24 cellular contexts compared by ENCODE assay signal in genomic region chr2:5495616-5496015, GRCh38.
"Had no signal": no experiment of that assay in that cellular context is flagged by ENCODE, and none has a peak within 500 bp of the region (broad histone marks: within the 10 kb centered on the region; RNA-seq: fewer than 3 reads in every experiment).

No MANE protein-coding gene starts in this region.

- H3K4me3 ChIP-seq: esophagus muscularis mucosa, spleen, uterus had no signal

- H3K4me1 ChIP-seq: esophagus muscularis mucosa, foreskin keratinocyte, spleen, uterus had no signal

- H3K27ac ChIP-seq: esophagus muscularis mucosa, foreskin keratinocyte, spleen, uterus had no signal

- H3K27me3 ChIP-seq: esophagus muscularis mucosa, foreskin keratinocyte, spleen, uterus had no signal

- ATAC-seq: activated CD4-positive, alpha-beta T cell treated with anti-CD3 and anti-CD28 coated beads for 36 hours; activated CD8-positive, alpha-beta memory T cell treated with anti-CD3 and anti-CD28 coated beads, Interleukin-2, amount 10 ng/mL, durations not matched to agents 7 days and 5 days; activated CD8-positive, alpha-beta T cell treated with anti-CD3 and anti-CD28 coated beads, Interleukin-2, amount 10 ng/mL, durations not matched to agents 7 days and 5 days; activated naive CD8-positive, alpha-beta T cell treated with anti-CD3 and anti-CD28 coated beads, Interleukin-2, amount 50 U/mL, for 24 hours; foreskin keratinocyte; left cardiac atrium; naive thymus-derived CD8-positive, alpha-beta T cell; right cardiac atrium had no signal

- H3K27me3 Mint-ChIP-seq: activated CD4-positive, alpha-beta T cell treated with anti-CD3 and anti-CD28 coated beads for 36 hours; activated CD8-positive, alpha-beta memory T cell treated with anti-CD3 and anti-CD28 coated beads, Interleukin-2, amount 10 ng/mL, durations not matched to agents 7 days and 5 days; activated naive CD4-positive, alpha-beta T cell treated with anti-CD3 and anti-CD28 coated beads, Interleukin-2, amount 50 U/mL, for 24 hours; activated naive CD8-positive, alpha-beta T cell treated with anti-CD3 and anti-CD28 coated beads, Interleukin-2, amount 50 U/mL, for 24 hours had no signal

- H3K27ac Mint-ChIP-seq: activated CD4-positive, alpha-beta T cell treated with anti-CD3 and anti-CD28 coated beads for 36 hours; activated CD8-positive, alpha-beta memory T cell treated with anti-CD3 and anti-CD28 coated beads, Interleukin-2, amount 10 ng/mL, durations not matched to agents 7 days and 5 days; activated CD8-positive, alpha-beta T cell treated with anti-CD3 and anti-CD28 coated beads, Interleukin-2, amount 10 ng/mL, durations not matched to agents 7 days and 5 days; activated naive CD4-positive, alpha-beta T cell treated with anti-CD3 and anti-CD28 coated beads, Interleukin-2, amount 50 U/mL, for 24 hours; activated naive CD8-positive, alpha-beta T cell treated with anti-CD3 and anti-CD28 coated beads, Interleukin-2, amount 50 U/mL, for 24 hours; activated T-helper 2 cell treated with anti-CD3 and anti-CD28 coated beads, Interferon-gamma antibody, Interleukin-2, Interleukin-4, amounts not matched to agents 10 μg/mL and 5 μg/mL and 100 μg/mL, durations not matched to agents 14 hours and 24 hours and 36 hours; naive thymus-derived CD8-positive, alpha-beta T cell; T-helper 2 cell treated with Interferon-gamma antibody and Interleukin-4, amounts not matched to agents 5 μg/mL and 100 μg/mL, for 36 hours had no signal

- H3K4me1 Mint-ChIP-seq: activated CD4-positive, alpha-beta T cell treated with anti-CD3 and anti-CD28 coated beads for 36 hours; activated CD8-positive, alpha-beta memory T cell treated with anti-CD3 and anti-CD28 coated beads, Interleukin-2, amount 10 ng/mL, durations not matched to agents 7 days and 5 days; activated naive CD4-positive, alpha-beta T cell treated with anti-CD3 and anti-CD28 coated beads, Interleukin-2, amount 50 U/mL, for 24 hours; activated naive CD8-positive, alpha-beta T cell treated with anti-CD3 and anti-CD28 coated beads, Interleukin-2, amount 50 U/mL, for 24 hours; naive thymus-derived CD8-positive, alpha-beta T cell had no signal

- DNase-seq: activated CD4-positive, alpha-beta T cell treated with anti-CD3 and anti-CD28 coated beads for 36 hours; activated CD4-positive, CD25-positive, alpha-beta regulatory T cell; activated CD8-positive, alpha-beta memory T cell treated with anti-CD3 and anti-CD28 coated beads, Interleukin-2, amount 10 ng/mL, durations not matched to agents 7 days and 5 days; activated CD8-positive, alpha-beta T cell treated with anti-CD3 and anti-CD28 coated beads, Interleukin-2, amount 10 ng/mL, durations not matched to agents 7 days and 5 days; activated naive CD8-positive, alpha-beta T cell treated with anti-CD3 and anti-CD28 coated beads, Interleukin-2, amount 50 U/mL, for 24 hours; activated T-cell treated with anti-CD3 and anti-CD28 coated beads, Interleukin-2, amount 50 U/mL, for 48 hours; amygdala; caudate nucleus; cortex of kidney; foreskin keratinocyte; left cardiac atrium; naive thymus-derived CD8-positive, alpha-beta T cell; right cardiac atrium; spleen; stimulated activated CD4-positive, alpha-beta T cell treated with anti-CD3 and anti-CD28 coated beads, Interleukin-2, amount 100 ng/mL, for 48 hours; stimulated activated naive CD4-positive, alpha-beta T cell treated with Interleukin-2 at 50 U/mL for 16 hours; T-helper 1 cell; trophoblast cell; uterus had no signal

- H3K9me3 ChIP-seq: esophagus muscularis mucosa, spleen, uterus had no signal

- H3K36me3 Mint-ChIP-seq: activated CD8-positive, alpha-beta memory T cell treated with anti-CD3 and anti-CD28 coated beads, Interleukin-2, amount 10 ng/mL, durations not matched to agents 7 days and 5 days; activated naive CD4-positive, alpha-beta T cell treated with anti-CD3 and anti-CD28 coated beads, Interleukin-2, amount 50 U/mL, for 24 hours; naive thymus-derived CD8-positive, alpha-beta T cell had no signal

- H3K9me3 Mint-ChIP-seq: activated naive CD4-positive, alpha-beta T cell treated with anti-CD3 and anti-CD28 coated beads, Interleukin-2, amount 50 U/mL, for 24 hours; activated naive CD8-positive, alpha-beta T cell treated with anti-CD3 and anti-CD28 coated beads, Interleukin-2, amount 50 U/mL, for 24 hours; activated T-helper 2 cell treated with anti-CD3 and anti-CD28 coated beads, Interferon-gamma antibody, Interleukin-2, Interleukin-4, amounts not matched to agents 10 μg/mL and 5 μg/mL and 100 μg/mL, durations not matched to agents 14 hours and 24 hours and 36 hours; neural crest cell; T-helper 2 cell treated with Interferon-gamma antibody and Interleukin-4, amounts not matched to agents 5 μg/mL and 100 μg/mL, for 36 hours had no signal

- H3K36me3 ChIP-seq: esophagus muscularis mucosa, spleen, uterus had no signal

- H3K4me3 Mint-ChIP-seq: activated CD4-positive, alpha-beta T cell treated with anti-CD3 and anti-CD28 coated beads for 36 hours; activated CD8-positive, alpha-beta memory T cell treated with anti-CD3 and anti-CD28 coated beads, Interleukin-2, amount 10 ng/mL, durations not matched to agents 7 days and 5 days; activated CD8-positive, alpha-beta T cell treated with anti-CD3 and anti-CD28 coated beads, Interleukin-2, amount 10 ng/mL, durations not matched to agents 7 days and 5 days; activated naive CD4-positive, alpha-beta T cell treated with anti-CD3 and anti-CD28 coated beads, Interleukin-2, amount 50 U/mL, for 24 hours; activated naive CD8-positive, alpha-beta T cell treated with anti-CD3 and anti-CD28 coated beads, Interleukin-2, amount 50 U/mL, for 24 hours; naive thymus-derived CD8-positive, alpha-beta T cell; neural crest cell; T-helper 2 cell treated with Interferon-gamma antibody and Interleukin-4, amounts not matched to agents 5 μg/mL and 100 μg/mL, for 36 hours had no signal
